ENCODE assay signal across 25 cellular contexts in the genomic region with DNA sequence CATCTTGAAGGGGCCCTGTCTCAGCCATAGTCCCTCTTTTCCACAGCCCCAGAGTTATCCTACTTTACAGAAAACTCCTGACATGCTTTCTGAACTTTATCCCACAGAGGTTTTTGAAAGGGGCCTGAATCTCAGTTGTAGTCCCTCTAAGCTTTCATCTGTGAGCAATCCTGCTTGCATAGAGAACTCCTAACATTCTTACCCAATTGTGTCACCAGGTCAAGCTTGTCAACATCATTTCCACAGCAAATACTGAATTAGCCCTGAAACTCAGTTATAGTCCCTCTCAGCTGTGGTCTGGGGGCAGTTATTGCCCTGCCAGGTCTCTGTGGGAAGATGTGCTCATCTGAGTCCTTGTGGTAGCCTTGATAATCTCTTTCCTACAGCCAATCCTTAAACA.
"Had no signal": no experiment of that assay in that cellular context is flagged by ENCODE, and none has a peak within 500 bp of the region (broad histone marks: within the 10 kb centered on the region; RNA-seq: fewer than 3 reads in every experiment).

No MANE protein-coding gene starts in this region.

- H3K9me3 ChIP-seq: pancreas, right lobe of liver had no signal

- DNase-seq: dorsolateral prefrontal cortex; effector CD4-positive, alpha-beta T cell; foreskin keratinocyte; heart left ventricle; islet precursor cell; kidney glomerular epithelial cell; left ventricle myocardium superior; lower lobe of right lung; natural killer cell; pancreas; right lobe of liver; stimulated activated CD4-positive, alpha-beta T cell treated with anti-CD3 and anti-CD28 coated beads, Interleukin-12 subunit alpha, Interleukin-12 subunit beta, amount 100 ng/mL, for 4 hours; stimulated activated CD4-positive, alpha-beta T cell treated with anti-CD3 and anti-CD28 coated beads, Interleukin-1b, Interleukin-23, amount 100 ng/mL, for 48 hours; stimulated activated CD4-positive, alpha-beta T cell treated with anti-CD3 and anti-CD28 coated beads, Interleukin-4, amount 100 ng/mL, for 1 hour; stimulated activated CD8-positive, alpha-beta memory T cell treated with anti-CD3 and anti-CD28 coated beads, Interleukin-4, amount 100 ng/mL, for 48 hours; stimulated activated naive CD4-positive, alpha-beta T cell; stimulated activated naive CD8-positive, alpha-beta T cell treated with anti-CD3 and anti-CD28 coated beads, Interleukin-15, amount 100 ng/mL, for 72 hours; transverse colon; upper lobe of right lung had no signal

- H3K4me3 ChIP-seq: dorsolateral prefrontal cortex, gastroesophageal sphincter, heart left ventricle, hepatocyte, lower lobe of right lung, pancreas, right lobe of liver, smooth muscle cell, suprapubic skin, transverse colon, upper lobe of right lung, vagina had no signal

- FAIRE-seq: colon, pancreas had no signal

- H3K27me3 ChIP-seq: foreskin keratinocyte, gastroesophageal sphincter, heart left ventricle, hepatocyte, pancreas, right lobe of liver, suprapubic skin, transverse colon, upper lobe of right lung, vagina had no signal

- H3K4me1 ChIP-seq: foreskin keratinocyte, gastroesophageal sphincter, heart left ventricle, lower lobe of right lung, pancreas, right lobe of liver, suprapubic skin, transverse colon, upper lobe of right lung, vagina had no signal

- H3K36me3 ChIP-seq: gastroesophageal sphincter, heart left ventricle, lower lobe of right lung, pancreas, right lobe of liver, suprapubic skin, transverse colon, upper lobe of right lung, vagina had no signal

- H3K27ac ChIP-seq: dorsolateral prefrontal cortex, foreskin keratinocyte, gastroesophageal sphincter, heart left ventricle, hepatocyte, lower lobe of right lung, pancreas, right lobe of liver, suprapubic skin, transverse colon, upper lobe of right lung, vagina had no signal
